In genomic region chr12:108839890-108840230, GRCh38 we compare ENCODE assay signal across 8 cellular contexts. TPM values are rescaled to one million over a fixed set of nuclear protein-coding genes. Genes with fewer than 3 reads are reported as not detected.
A peak's percentile ranks its signal among the peaks of the same experiment; 100 is the strongest.
DNase-seq lines count a peak whose midpoint lies in the region; ATAC-seq, FAIRE-seq and TF ChIP-seq lines count a peak whose summit lies in the region.

No MANE protein-coding gene starts in this region.

- CTCF ChIA-PET in AG04450 (lab: Charles Lee), result interaction anchor here (1.0 to 1.4 kb wide), 3 partner anchors 11 to 176 kb away, joined by 3 to 4 read pairs (median 3); no protein-coding TSS in a partner anchor
- CTCF ChIA-PET in Panc1 (lab: Charles Lee), result no interaction called here
- CTCF ChIA-PET in H1 (lab: Charles Lee; ENCODE audit: partially characterized antibody), result interaction anchor here (0.8 to 2.0 kb wide), 3 partner anchors 9 to 173 kb away, joined by 3 to 14 read pairs (median 3); no protein-coding TSS in a partner anchor

- H2BK12ac ChIP-seq in H1 (ENCODE audit: low read depth, low read length), result peak overlapping the region; percentile 61; the same call in 1 of the 2 replicates
- no peak overlapping the region for H2BK12ac ChIP-seq in neuronal stem cell (ENCODE audit: low read length)

- H2BK20ac ChIP-seq in H1 (ENCODE audit: low read length), result peak overlapping the region; percentile 66; the same call in 1 of the 2 replicates

- FAIRE-seq in H1 (lab: Jason Lieb, UNC), result no peak

- TF ChIP-seq EP300 in H1 (IDR thresholded peaks at IDR 0.05; ENCODE audit: borderline replicate concordance in 1 of 2, low read depth in 2 of 2, low read length in 2 of 2), result no peak

- no peaks in the 10 kb centered on the region for H4K20me1 ChIP-seq in H1 (replicated peaks in 1 of 2; ENCODE audit: control insufficient read depth in 1 of 2, insufficient read depth in 2 of 2, low read length in 2 of 2)

- WGBS in H1 (ENCODE audit: extremely low coverage in 1 of 2, insufficient coverage in 1 of 2, insufficient read length in 1 of 2, insufficient replicate concordance in 2 of 2, low coverage in 1 of 2, low lambda C conversion rate in 2 of 2, missing lambda C conversion rate in 1 of 2), 2 experiments, result 90% methylated on average over 10 of the region's 10 CpGs; no CpG with 5 or more reads in 1 of the 2 experiments
- no CpG with 5 or more reads among the region's 10 CpGs for WGBS in neuronal stem cell (ENCODE audit: extremely low coverage in 2 of 2, insufficient read length in 2 of 2, insufficient replicate concordance in 1 of 2), 2 donors

- H3K27me3 ChIP-seq in AG04450 (ENCODE audit: control insufficient read depth, insufficient read depth, low read length), result no peaks in the 10 kb centered on the region
- H3K27me3 ChIP-seq in Panc1 (ENCODE audit: control insufficient read depth, insufficient read depth, low read length), result no peaks in the 10 kb centered on the region
- no peaks in the 10 kb centered on the region for H3K27me3 ChIP-seq in H1 (replicated peaks in 1 of 4; ENCODE audit: control insufficient read depth in 3 of 4, extremely low read depth in 1 of 4, insufficient read depth in 3 of 4, low read length in 3 of 4)
- H3K27me3 ChIP-seq in neuronal stem cell (ENCODE audit: control insufficient read depth in 3 of 3, insufficient read depth in 3 of 3, low read depth in 1 of 3, low read length in 3 of 3), result no peaks in the 10 kb centered on the region

- H3K9ac ChIP-seq in H1 (replicated peaks in 1 of 4; ENCODE audit: extremely low read depth in 1 of 4, low read depth in 3 of 4, low read length in 3 of 4) (no peak overlapping the region; a peak in 1 of 7 replicates), neuronal stem cell (ENCODE audit: low read depth, low read length, poor library complexity) (no peak overlapping the region)

- H3K36me3 ChIP-seq in Panc1 (ENCODE audit: control insufficient read depth, insufficient read depth, low read length), result peaks cover 5% of the 10 kb centered on the region; the same call in 1 of the 2 replicates
- H3K36me3 ChIP-seq in H1 (ENCODE audit: control insufficient read depth in 2 of 4, insufficient read depth in 4 of 4, low read length in 3 of 4), result peaks cover 0 to 1% (median 0%) of the 10 kb centered on the region in 4 experiments; a peak in 1 of 8 replicates
- peaks cover 9 to 46% of the 10 kb centered on the region in 2 donors for H3K36me3 ChIP-seq in neuronal stem cell (replicated peaks in 1 of 2; ENCODE audit: control insufficient read depth in 2 of 2, insufficient read depth in 2 of 2, low read length in 2 of 2)

- no peak overlapping the region for H3K4me2 ChIP-seq in H1 (ENCODE audit: insufficient read depth in 1 of 2, low read depth in 2 of 2, low read length in 2 of 2)
- H3K4me2 ChIP-seq in neuronal stem cell (ENCODE audit: insufficient read depth, low read length, poor library complexity, severe bottlenecking), result no peak overlapping the region

- H2BK120ac ChIP-seq in H1 (replicated peaks; ENCODE audit: low read depth, low read length) (no peak overlapping the region), neuronal stem cell (ENCODE audit: low read depth, low read length) (no peak overlapping the region)

- H3K27ac ChIP-seq in AG04450 (ENCODE audit: low read depth, low read length) (peak overlapping the region; percentile 98), Panc1 (ENCODE audit: low read length) (peak overlapping the region; percentile 100), H1 (ENCODE audit: low read depth, low read length) (no peak overlapping the region), neuronal stem cell (replicated peaks; ENCODE audit: low read length) (no peak overlapping the region)

- intact Hi-C loops in Panc1 (cut with micrococcal nuclease; ENCODE audit: unreplicated experiment), result no loop called here

- POLR2A ChIA-PET in AG04450 (lab: Yijun Ruan, JAX) (interaction anchor here (1.0 to 4.4 kb wide), 3 partner anchors 10 to 14 kb away, joined by 9 to 47 read pairs (median 22); no protein-coding TSS in a partner anchor), Panc1 (lab: Charles Lee) (no interaction called here), H1 (lab: Charles Lee; ENCODE audit: partially characterized antibody) (interaction anchor here (1.0 kb wide), 2 partner anchors 11 to 19 kb away, joined by 3 read pairs; no protein-coding TSS in a partner anchor)

- in situ Hi-C loops in Panc1 (cut with HindIII; ENCODE audit: low pct_unique_long_range_greater_than_20kb, low sequenced_read_pairs), result no loop called here

- H3K23ac ChIP-seq in H1 (ENCODE audit: insufficient read length), result no peak overlapping the region
- H3K23ac ChIP-seq in neuronal stem cell (ENCODE audit: low read depth, low read length, poor library complexity), result no peak overlapping the region

- no peak for TF ChIP-seq POLR2A in H1 (IDR thresholded peaks at IDR 0.05; ENCODE audit: control extremely low read depth in 1 of 2, low read depth in 2 of 2, low read length in 2 of 2)

- H3K4ac ChIP-seq in H1 (replicated peaks; ENCODE audit: insufficient read length, low read depth, low read length), result no peak overlapping the region
- no peak overlapping the region for H3K4ac ChIP-seq in neuronal stem cell (ENCODE audit: low read length)

- no peaks in the 10 kb centered on the region for H3K79me2 ChIP-seq in H1 (ENCODE audit: control insufficient read depth in 1 of 2, insufficient read depth in 2 of 2, low read length in 2 of 2)

- no peak overlapping the region for H4K5ac ChIP-seq in H1 (ENCODE audit: insufficient read length, low read depth, low read length)

- H2AFZ ChIP-seq in H1 (ENCODE audit: low read length) (no peak overlapping the region), neuronal stem cell (ENCODE audit: low read length) (no peak overlapping the region)

- no TSS peak for BruUV-seq in Panc1 (replicated peaks; lab: Mats Ljungman, UMichigan)

- TF ChIP-seq CTCF in AG04450 (IDR thresholded peaks at IDR 0.05; ENCODE audit: low read depth, low read length) (no peak), Panc1 (IDR thresholded peaks at IDR 0.05) (no peak), H1 (IDR thresholded peaks at IDR 0.05; ENCODE audit: control extremely low read depth in 1 of 3, insufficient read depth in 1 of 3, low read depth in 1 of 3, low read length in 3 of 3) (no peak)

- H3K56ac ChIP-seq in H1 (replicated peaks; ENCODE audit: insufficient read length, low read depth, low read length), result no peak overlapping the region

- H4K91ac ChIP-seq in H1 (replicated peaks; ENCODE audit: insufficient read length, low read length) (peak overlapping the region; percentile 63), neuronal stem cell (ENCODE audit: low read depth, low read length, poor library complexity) (no peak overlapping the region)

- H3K23me2 ChIP-seq in H1 (ENCODE audit: low read depth, low read length), result no peaks in the 10 kb centered on the region

- H3K18ac ChIP-seq in H1 (ENCODE audit: extremely low read depth, low read length) (peak overlapping the region; percentile 15; the same call in 1 of the 2 replicates), neuronal stem cell (ENCODE audit: low read length) (peak overlapping the region; percentile 65)

- H3K9me3 ChIP-seq in AG04450 (ENCODE audit: control insufficient read depth, insufficient read depth, low read length), result no peaks in the 10 kb centered on the region; the same call in 1 of the 2 replicates
- H3K9me3 ChIP-seq in Panc1 (ENCODE audit: control insufficient read depth, insufficient read depth, low read depth, low read length), result no peaks in the 10 kb centered on the region
- H3K9me3 ChIP-seq in H1 (ENCODE audit: insufficient read depth in 2 of 2, low read depth in 1 of 2, low read length in 1 of 2), result no peaks in the 10 kb centered on the region
- peaks cover 4 to 8% of the 10 kb centered on the region in 2 donors for H3K9me3 ChIP-seq in neuronal stem cell (replicated peaks in 1 of 2; ENCODE audit: control insufficient read depth in 2 of 2, insufficient read depth in 1 of 2, low read depth in 1 of 2, low read length in 2 of 2)

- H4K8ac ChIP-seq in H1 (ENCODE audit: extremely low read depth, insufficient read depth, low read length) (no peak overlapping the region), neuronal stem cell (ENCODE audit: low read depth, low read length) (no peak overlapping the region)

- H3K14ac ChIP-seq in H1 (ENCODE audit: insufficient read length) (no peak overlapping the region), neuronal stem cell (ENCODE audit: low read length) (no peak overlapping the region)

- no peak for TF ChIP-seq RAD21 in H1 (IDR thresholded peaks at IDR 0.05 in 1 of 2, conservative IDR thresholded peaks at IDR 0.05 in 1 of 2; ENCODE audit: low read depth in 2 of 2, low read length in 2 of 2)

- H2BK5ac ChIP-seq in H1 (ENCODE audit: low read depth, low read length) (peak overlapping the region; percentile 40), neuronal stem cell (ENCODE audit: low read length) (no peak overlapping the region)

- H2BK15ac ChIP-seq in H1 (ENCODE audit: low read length), result peak overlapping the region; percentile 40; the same call in 1 of the 2 replicates
- H2BK15ac ChIP-seq in neuronal stem cell (ENCODE audit: low read length), result no peak overlapping the region

- peaks cover 82% of the 10 kb centered on the region for H3K4me1 ChIP-seq in Panc1 (ENCODE audit: control insufficient read depth, insufficient read depth, low read length)
- peaks cover 2 to 14% (median 6%) of the 10 kb centered on the region in 4 experiments; a peak in 5 of 7 replicates for H3K4me1 ChIP-seq in H1 (replicated peaks in 1 of 4; ENCODE audit: control insufficient read depth in 3 of 4, insufficient read depth in 4 of 4, low read length in 3 of 4)
- H3K4me1 ChIP-seq in neuronal stem cell (ENCODE audit: control insufficient read depth in 2 of 2, insufficient read depth in 1 of 2, low read depth in 1 of 2, low read length in 2 of 2), result peaks cover 14 to 26% of the 10 kb centered on the region in 2 donors

- H3K79me1 ChIP-seq in H1 (ENCODE audit: low read depth, low read length) (peaks cover 2% of the 10 kb centered on the region; the same call in 1 of the 2 replicates), neuronal stem cell (ENCODE audit: low read depth, low read length) (peaks cover 2% of the 10 kb centered on the region)

- H3K4me3 ChIP-seq in AG04450 (ENCODE audit: low read depth, low read length) (no peak overlapping the region), Panc1 (ENCODE audit: low read depth in 2 of 2, low read length in 2 of 2) (no peak overlapping the region), H1 (ENCODE audit: extremely low read depth in 1 of 4, insufficient read depth in 2 of 4, low read depth in 3 of 4, low read length in 4 of 4) (no peak overlapping the region), neuronal stem cell (ENCODE audit: low read length in 2 of 2) (no peak overlapping the region)

- no peak for ATAC-seq in Panc1
- ATAC-seq in GM21360 (IDR thresholded peaks at IDR 0.05; ENCODE audit: unreplicated experiment), result no peak

- DNase-seq in AG04450 (ENCODE audit: low read depth, low spot score) (no peak), Panc1 (ENCODE audit: low read depth, low spot score) (no peak), H1 (ENCODE audit: low read depth in 1 of 2, low spot score in 2 of 2) (no peak), neuronal stem cell (ENCODE audit: low spot score) (no peak), dedifferentiated amniotic fluid mesenchymal stem cell (ENCODE audit: extremely low spot score) (no peak), SW 1271 (lab: John Stamatoyannopoulos, UW) (no peak), NCI-H1417 (lab: John Stamatoyannopoulos, UW) (no peak)

- peak overlapping the region; percentile 55; the same call in 1 of the 2 replicates for H2AK5ac ChIP-seq in H1 (ENCODE audit: low read depth, low read length)
- peak overlapping the region; percentile 1 for H2AK5ac ChIP-seq in neuronal stem cell (ENCODE audit: low read depth, low read length)

RNA-seq across cellular contexts. Expression of gene SSH1, which starts 17.5 kb away (rescaled TPM):
- polyA plus RNA-seq in AG04450 (2011; rRNA removed) (44.7 and 50.5 TPM in 2 replicates), H1 (2011; rRNA removed) (5.3 and 8.0 TPM in 2 replicates)
- 64.2 and 77.4 TPM in 2 replicates for polyA minus RNA-seq in AG04450 (2011; rRNA and poly(A)+ RNA removed)
- 58.6 TPM for total RNA-seq in Panc1 (2021; ENCODE audit: unreplicated experiment)
- polyA plus RNA-seq in Panc1 (2012; ENCODE audit: insufficient read length), result 40.0 TPM
- total RNA-seq in H1 (2021; fragmentation: NEBNext Ultra II Directional; extraction: Animal tissue kit (Norgen Biotek cat#: 25700)), result 17.0 and 17.9 TPM in 2 replicates
- polyA plus RNA-seq in H1 (2011; cell fraction: cytosol; rRNA removed), result 6.3 TPM
- 10.6 TPM for polyA plus RNA-seq in H1 (2011; cell fraction: nucleus; rRNA removed)
- 5.9 to 8.2 TPM (median 7.4 TPM) in 4 replicates for polyA plus RNA-seq in H1 (2012, experiment 1 of 2)
- 2.1 TPM for polyA plus RNA-seq in H1 (2012, experiment 2 of 2)
- polyA plus RNA-seq in H1 (2013, experiment 1 of 2), result 7.6 TPM
- polyA plus RNA-seq in H1 (2013, experiment 2 of 2), result 7.2 TPM
- polyA minus RNA-seq in H1 (2011; rRNA and poly(A)+ RNA removed), result 13.0 and 14.6 TPM in 2 replicates
- 9.3 TPM for polyA minus RNA-seq in H1 (2011; cell fraction: cytosol; rRNA and poly(A)+ RNA removed)
- polyA minus RNA-seq in H1 (2011; cell fraction: nucleus; rRNA and poly(A)+ RNA removed), result 11.7 TPM
- polyA plus RNA-seq in neuronal stem cell (2013, experiment 1 of 2), result 9.8 TPM
- 9.7 TPM for polyA plus RNA-seq in neuronal stem cell (2013, experiment 2 of 2)

RNA-seq across cellular contexts. Expression of gene DAO, which starts 40.0 kb away (rescaled TPM):
- polyA plus RNA-seq in AG04450 (2011; rRNA removed) (not detected in 2 replicates), H1 (2011; rRNA removed) (not detected in 2 replicates)
- not detected in 2 replicates for polyA minus RNA-seq in AG04450 (2011; rRNA and poly(A)+ RNA removed)
- not detected for total RNA-seq in Panc1 (2021; ENCODE audit: unreplicated experiment)
- not detected for polyA plus RNA-seq in Panc1 (2012; ENCODE audit: insufficient read length)
- not detected in 2 replicates for total RNA-seq in H1 (2021; fragmentation: NEBNext Ultra II Directional; extraction: Animal tissue kit (Norgen Biotek cat#: 25700))
- polyA plus RNA-seq in H1 (2011; cell fraction: cytosol; rRNA removed), result not detected
- not detected for polyA plus RNA-seq in H1 (2011; cell fraction: nucleus; rRNA removed)
- polyA plus RNA-seq in H1 (2012, experiment 1 of 2), result not detected in 4 replicates
- not detected for polyA plus RNA-seq in H1 (2012, experiment 2 of 2)
- not detected for polyA plus RNA-seq in H1 (2013, experiment 1 of 2)
- polyA plus RNA-seq in H1 (2013, experiment 2 of 2), result 0.04 TPM
- not detected in 2 replicates for polyA minus RNA-seq in H1 (2011; rRNA and poly(A)+ RNA removed)
- polyA minus RNA-seq in H1 (2011; cell fraction: cytosol; rRNA and poly(A)+ RNA removed), result not detected
- not detected for polyA minus RNA-seq in H1 (2011; cell fraction: nucleus; rRNA and poly(A)+ RNA removed)
- polyA plus RNA-seq in neuronal stem cell (2013, experiment 1 of 2), result not detected
- polyA plus RNA-seq in neuronal stem cell (2013, experiment 2 of 2), result not detected

Comparison
In these comparisons a context has a peak if more than half of its experiments do, and no peak if none do; other contexts are left out.
1. H3K27ac ChIP-seq: peak in AG04450 (single experiment) and Panc1 (single experiment); none in H1 (single experiment) and neuronal stem cell (single experiment).